In the genomic region with DNA sequence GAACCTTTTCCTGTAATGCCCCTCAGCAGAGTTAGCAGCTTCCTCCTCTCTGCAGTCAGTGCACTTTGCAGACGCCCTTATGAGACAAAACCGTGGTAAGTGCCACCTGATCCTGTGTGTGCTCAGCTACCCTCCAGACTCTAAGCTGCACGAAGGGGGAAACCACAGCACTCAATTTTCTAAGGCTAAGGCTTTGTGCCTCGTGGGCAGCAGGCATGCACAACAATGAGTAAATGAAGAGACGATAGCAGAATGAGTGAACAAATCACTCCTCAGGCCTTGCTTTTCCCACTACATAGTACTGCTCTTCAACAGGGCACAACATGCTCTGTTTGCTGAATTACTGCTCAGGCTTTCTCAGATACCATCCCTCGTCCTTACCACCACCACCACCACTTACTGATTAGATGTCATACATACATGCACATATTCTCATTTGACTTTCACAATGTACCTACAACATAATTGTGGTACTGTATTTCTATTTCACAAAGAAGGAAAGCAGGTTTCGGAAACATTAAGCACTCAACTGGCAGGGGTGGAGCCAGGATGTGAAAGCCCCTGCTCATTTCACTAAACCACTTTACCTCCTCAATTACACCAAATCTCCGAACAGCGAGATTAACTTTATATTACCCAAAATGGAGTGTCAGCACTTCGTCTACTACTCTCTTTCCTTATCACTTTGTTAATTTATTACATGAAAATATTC, we compare ENCODE assay signal across 9 cellular contexts.
DNase-seq lines count a peak whose midpoint lies in the region; ATAC-seq and TF ChIP-seq lines count a peak whose summit lies in the region.
"Had no signal": no experiment of that assay in that cellular context is flagged by ENCODE, and none has a peak within 500 bp of the region (broad histone marks: within the 10 kb centered on the region; RNA-seq: fewer than 3 reads in every experiment).

No MANE protein-coding gene starts in this region.

- H4K20me1 ChIP-seq in neural progenitor cell (ENCODE audit: low read depth), result no peaks in the 10 kb centered on the region

- H3K36me3 Mint-ChIP-seq in neural progenitor cell, result no peaks in the 10 kb centered on the region

- no peaks in the 10 kb centered on the region for H3K79me2 ChIP-seq in neural progenitor cell (ENCODE audit: low read depth)

- H3K4me3 Mint-ChIP-seq in neural progenitor cell, result no peak overlapping the region
- H3K4me3 Mint-ChIP-seq: nephron had no signal

- H3K4me2 ChIP-seq in neural progenitor cell, result peak overlapping the region; percentile 5

- ATAC-seq in HG02943 (IDR thresholded peaks at IDR 0.05; ENCODE audit: low read depth, unreplicated experiment), result peak; percentile 81

- no peak overlapping the region for H3K27ac ChIP-seq in neural progenitor cell

- H3K36me3 ChIP-seq in neural progenitor cell, result no peaks in the 10 kb centered on the region

- H3K27me3 Mint-ChIP-seq in neural progenitor cell (ENCODE audit: insufficient read depth, low read depth), result no peaks in the 10 kb centered on the region

- H3K27me3 ChIP-seq in neural progenitor cell, result no peaks in the 10 kb centered on the region

- no peak overlapping the region for H3K4me3 ChIP-seq in neural progenitor cell

- peak; percentile 12 for DNase-seq in NCI-H2196 (lab: John Stamatoyannopoulos, UW; ENCODE audit: unreplicated experiment)
- no peak for DNase-seq in NCI-H2196 treated with DMSO at 0.1 percent for 48 hours (lab: John Stamatoyannopoulos, UW; ENCODE audit: unreplicated experiment)
- DNase-seq in NCI-H510A treated with DMSO at 0.1 percent for 48 hours (lab: John Stamatoyannopoulos, UW), result peak; percentile 85
- peak; percentile 27 for DNase-seq in activated T-helper 9 cell treated with anti-CD3 and anti-CD28 coated beads, Interleukin-2, amount 50 U/mL, for 16 hours (ENCODE audit: low read depth)
- DNase-seq in neural progenitor cell (ENCODE audit: low spot score), result no peak
- no peak for DNase-seq in amniotic stem cell (lab: John Stamatoyannopoulos, UW)
- no peak for DNase-seq in DMS53 treated with DMSO at 0.1 percent for 48 hours (lab: John Stamatoyannopoulos, UW; ENCODE audit: unreplicated experiment)

- H3F3A ChIP-seq in neural progenitor cell (ENCODE audit: low read depth), result no peaks in the 10 kb centered on the region

- H3K4me1 ChIP-seq in neural progenitor cell, result peaks cover 22% of the 10 kb centered on the region

- no peaks in the 10 kb centered on the region for H3K9me3 ChIP-seq in neural progenitor cell (ENCODE audit: low read depth)

- peak overlapping the region; percentile 82 for H2AFZ ChIP-seq in neural progenitor cell (replicated peaks)

- H3K27ac Mint-ChIP-seq in neural progenitor cell, result no peak overlapping the region
- H3K27ac Mint-ChIP-seq: nephron had no signal

- no peak for TF ChIP-seq CTCF in neural progenitor cell (IDR thresholded peaks at IDR 0.05)

- H3K4me1 Mint-ChIP-seq in neural progenitor cell, result no peaks in the 10 kb centered on the region
- H3K4me1 Mint-ChIP-seq: nephron had no signal

- no peaks in the 10 kb centered on the region for H3K9me3 Mint-ChIP-seq in neural progenitor cell
- H3K9me3 Mint-ChIP-seq: nephron had no signal

- no peak overlapping the region for H3K9ac ChIP-seq in neural progenitor cell

Comparison
In these comparisons a context has a peak if more than half of its experiments do, and no peak if none do; other contexts are left out.
1. DNase-seq: peak in NCI-H2196 (single experiment), NCI-H510A treated with DMSO at 0.1 percent for 48 hours (single experiment) and activated T-helper 9 cell treated with anti-CD3 and anti-CD28 coated beads, Interleukin-2, amount 50 U/mL, for 16 hours (single experiment); none in NCI-H2196 treated with DMSO at 0.1 percent for 48 hours (single experiment), neural progenitor cell (single experiment), amniotic stem cell (single experiment) and DMS53 treated with DMSO at 0.1 percent for 48 hours (single experiment).